Comparison of ENCODE assay signal across 18 cellular contexts in the genomic region with DNA sequence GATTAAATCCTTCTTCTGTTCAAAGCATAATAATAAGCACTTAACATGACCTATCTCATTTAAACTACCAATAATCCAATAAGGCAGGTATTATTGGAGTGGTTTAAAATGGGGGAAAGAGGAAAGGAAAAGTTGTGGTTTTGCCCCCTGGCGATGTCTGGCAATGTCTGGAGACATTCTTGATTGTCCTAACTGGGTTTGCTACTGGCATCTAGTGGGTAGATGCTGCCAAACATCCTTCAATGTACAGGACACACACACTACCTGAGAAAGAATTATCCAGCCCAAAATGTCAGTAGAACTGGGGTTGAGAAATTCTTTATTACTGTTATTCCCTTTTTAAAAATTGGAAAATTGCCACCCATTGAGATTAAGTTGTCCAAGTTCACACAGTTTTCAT. TPM values are rescaled to one million over a fixed set of nuclear protein-coding genes. Genes with fewer than 3 reads are reported as not detected.
A peak's percentile ranks its signal among the peaks of the same experiment; 100 is the strongest.
DNase-seq lines count a peak whose midpoint lies in the region; ATAC-seq and TF ChIP-seq lines count a peak whose summit lies in the region.
"Had no signal": no experiment of that assay in that cellular context is flagged by ENCODE, and none has a peak within 500 bp of the region (broad histone marks: within the 10 kb centered on the region; RNA-seq: fewer than 3 reads in every experiment).

No MANE protein-coding gene starts in this region.

- TF ChIP-seq CTCF in LNCaP clone FGC (IDR thresholded peaks at IDR 0.05; ENCODE audit: control insufficient read depth, extremely low read depth, insufficient read depth) (peak; percentile 19; the same call in 1 of the 2 replicates), RWPE2 (IDR thresholded peaks at IDR 0.05; ENCODE audit: poor library complexity, severe bottlenecking) (peak; percentile 38), neural progenitor cell (IDR thresholded peaks at IDR 0.05) (peak; percentile 10)

- H3K36me3 ChIP-seq in RWPE2 (ENCODE audit: low read depth) (no peaks in the 10 kb centered on the region), neural progenitor cell (no peaks in the 10 kb centered on the region)
- H3K36me3 ChIP-seq: BLaER1, SJSA1 had no signal

- H3K27me3 ChIP-seq in RWPE2 (ENCODE audit: insufficient read depth, poor library complexity, severe bottlenecking) (no peaks in the 10 kb centered on the region), neural progenitor cell (no peaks in the 10 kb centered on the region)
- H3K27me3 ChIP-seq: BLaER1, SJSA1 had no signal

- H3K27me3 Mint-ChIP-seq in activated CD8-positive, alpha-beta memory T cell treated with anti-CD3 and anti-CD28 coated beads, Interleukin-2, amount 10 ng/mL, durations not matched to agents 7 days and 5 days: peaks cover 6% of the 10 kb centered on the region
- peaks cover 2% of the 10 kb centered on the region for H3K27me3 Mint-ChIP-seq in neural progenitor cell (ENCODE audit: insufficient read depth, low read depth)

- no peak overlapping the region for H3K9ac ChIP-seq in neural progenitor cell
- H3K9ac ChIP-seq: BLaER1 had no signal

- CTCF ChIA-PET in activated CD8-positive, alpha-beta memory T cell treated with anti-CD3 and anti-CD28 coated beads, Interleukin-2, amount 10 ng/mL, durations not matched to agents 7 days and 5 days (lab: Charles Lee): no interaction called here

- H3K36me3 Mint-ChIP-seq in activated CD8-positive, alpha-beta memory T cell treated with anti-CD3 and anti-CD28 coated beads, Interleukin-2, amount 10 ng/mL, durations not matched to agents 7 days and 5 days: no peaks in the 10 kb centered on the region
- no peaks in the 10 kb centered on the region for H3K36me3 Mint-ChIP-seq in neural progenitor cell
- H3K36me3 Mint-ChIP-seq: CD4-positive, alpha-beta memory T cell had no signal

- no peak for ATAC-seq in activated CD8-positive, alpha-beta memory T cell treated with anti-CD3 and anti-CD28 coated beads, Interleukin-2, amount 10 ng/mL, durations not matched to agents 7 days and 5 days
- ATAC-seq in RWPE2 (ENCODE audit: low read depth): peak; percentile 41; the same call in 1 of the 3 replicates

- H3K4me2 ChIP-seq in neural progenitor cell: no peak overlapping the region
- H3K4me2 ChIP-seq: BLaER1, PC-9 had no signal

- H2AFZ ChIP-seq in neural progenitor cell (replicated peaks): no peak overlapping the region
- H2AFZ ChIP-seq: PC-9 had no signal

- H3K79me2 ChIP-seq in neural progenitor cell (ENCODE audit: low read depth): no peaks in the 10 kb centered on the region

- H3K4me3 ChIP-seq in LNCaP clone FGC (ENCODE audit: low read depth, low read length) (no peak overlapping the region), RWPE2 (ENCODE audit: severe bottlenecking) (no peak overlapping the region), neural progenitor cell (no peak overlapping the region)
- H3K4me3 ChIP-seq: BLaER1, PC-9, SJSA1 had no signal

- no peaks in the 10 kb centered on the region for H3K9me3 ChIP-seq in RWPE2 (ENCODE audit: severe bottlenecking)
- H3K9me3 ChIP-seq in neural progenitor cell (ENCODE audit: low read depth): no peaks in the 10 kb centered on the region
- H3K9me3 ChIP-seq: BLaER1 had no signal

- no peaks in the 10 kb centered on the region for H3K9me3 Mint-ChIP-seq in activated CD8-positive, alpha-beta memory T cell treated with anti-CD3 and anti-CD28 coated beads, Interleukin-2, amount 10 ng/mL, durations not matched to agents 7 days and 5 days (ENCODE audit: low read depth)
- H3K9me3 Mint-ChIP-seq in neural progenitor cell: no peaks in the 10 kb centered on the region
- H3K9me3 Mint-ChIP-seq: CD4-positive, alpha-beta memory T cell; H9; T-helper 2 cell treated with Interferon-gamma antibody and Interleukin-4, amounts not matched to agents 5 μg/mL and 100 μg/mL, for 36 hours had no signal

- H3K27ac ChIP-seq in RWPE2 (ENCODE audit: poor library complexity, severe bottlenecking): no peak overlapping the region
- H3K27ac ChIP-seq in neural progenitor cell: no peak overlapping the region
- H3K27ac ChIP-seq: BLaER1, PC-9, SJSA1 had no signal

- H3K27ac Mint-ChIP-seq in activated CD8-positive, alpha-beta memory T cell treated with anti-CD3 and anti-CD28 coated beads, Interleukin-2, amount 10 ng/mL, durations not matched to agents 7 days and 5 days: no peak overlapping the region
- H3K27ac Mint-ChIP-seq in neural progenitor cell: no peak overlapping the region
- H3K27ac Mint-ChIP-seq: CD4-positive, alpha-beta memory T cell; H9; T-helper 2 cell treated with Interferon-gamma antibody and Interleukin-4, amounts not matched to agents 5 μg/mL and 100 μg/mL, for 36 hours had no signal

- no peaks in the 10 kb centered on the region for H3K4me1 Mint-ChIP-seq in activated CD8-positive, alpha-beta memory T cell treated with anti-CD3 and anti-CD28 coated beads, Interleukin-2, amount 10 ng/mL, durations not matched to agents 7 days and 5 days
- H3K4me1 Mint-ChIP-seq in neural progenitor cell: peaks cover 14% of the 10 kb centered on the region
- H3K4me1 Mint-ChIP-seq: CD4-positive, alpha-beta memory T cell had no signal

- H4K20me1 ChIP-seq in neural progenitor cell (ENCODE audit: low read depth): no peaks in the 10 kb centered on the region
- H4K20me1 ChIP-seq: BLaER1 had no signal

- no peaks in the 10 kb centered on the region for H3K4me1 ChIP-seq in RWPE2 (ENCODE audit: insufficient read depth, poor library complexity, severe bottlenecking)
- H3K4me1 ChIP-seq in neural progenitor cell: no peaks in the 10 kb centered on the region
- H3K4me1 ChIP-seq: BLaER1, SJSA1 had no signal

- no peak overlapping the region for H3K4me3 Mint-ChIP-seq in activated CD8-positive, alpha-beta memory T cell treated with anti-CD3 and anti-CD28 coated beads, Interleukin-2, amount 10 ng/mL, durations not matched to agents 7 days and 5 days
- no peak overlapping the region for H3K4me3 Mint-ChIP-seq in neural progenitor cell
- H3K4me3 Mint-ChIP-seq: CD4-positive, alpha-beta memory T cell; H9; T-helper 2 cell treated with Interferon-gamma antibody and Interleukin-4, amounts not matched to agents 5 μg/mL and 100 μg/mL, for 36 hours had no signal

- H3F3A ChIP-seq in neural progenitor cell (ENCODE audit: low read depth): no peaks in the 10 kb centered on the region

- peak; percentile 8 for DNase-seq in activated CD8-positive, alpha-beta memory T cell treated with anti-CD3 and anti-CD28 coated beads, Interleukin-2, amount 10 ng/mL, durations not matched to agents 7 days and 5 days
- no peak for DNase-seq in activated CD8-positive, alpha-beta memory T cell treated with anti-CD3 and anti-CD28 coated beads for 24 hours
- DNase-seq in LNCaP clone FGC (ENCODE audit: low read depth): no peak
- DNase-seq in RWPE2 (ENCODE audit: low spot score): no peak
- no peak for DNase-seq in neural progenitor cell (ENCODE audit: low spot score)
- no peak for DNase-seq in NCI-H510A treated with DMSO at 0.1 percent for 48 hours (lab: John Stamatoyannopoulos, UW)
- DNase-seq in NOMO-1 treated with DMSO at 0.1 percent for 48 hours (lab: John Stamatoyannopoulos, UW; ENCODE audit: unreplicated experiment): no peak
- no peak for DNase-seq in cerebellar nuclear complex (lab: John Stamatoyannopoulos, UW)
- DNase-seq: CD4-positive, alpha-beta memory T cell; H9; IMR-90; NCI-H1092 treated with DMSO at 0.1 percent for 48 hours; NCI-H2081; NCI-H748 treated with DMSO at 0.1 percent for 48 hours; PC-9 had no signal

RNA-seq across cellular contexts. Expression of gene SRSF6, which starts 25.2 kb away (rescaled TPM):
- 100 to 1,000 TPM; 108 to 162 TPM for total RNA-seq in activated CD8-positive, alpha-beta memory T cell treated with anti-CD3 and anti-CD28 coated beads, Interleukin-2, amount 10 ng/mL, durations not matched to agents 7 days and 5 days
- total RNA-seq in neural progenitor cell (ENCODE audit: low replicate concordance): 79.6 and 86.1 TPM in 2 replicates
